24 cellular contexts compared by ENCODE assay signal in genomic region chr7:115689941-115690340, GRCh38.
"Had no signal": no experiment of that assay in that cellular context is flagged by ENCODE, and none has a peak within 500 bp of the region (broad histone marks: within the 10 kb centered on the region; RNA-seq: fewer than 3 reads in every experiment).

No MANE protein-coding gene starts in this region.

- ATAC-seq: effector memory CD8-positive, alpha-beta T cell; esophagus mucosa; foreskin keratinocyte; left lobe of liver; lower lobe of right lung; right cardiac atrium; stimulated activated effector memory CD8-positive, alpha-beta T cell treated with anti-CD3 and anti-CD28 coated beads, Interleukin-12 subunit alpha, Interleukin-12 subunit beta, amount 100 ng/mL, for 72 hours had no signal

- H3K4me1 ChIP-seq: foreskin keratinocyte, lower lobe of right lung, parathyroid adenoma, stomach, suprapubic skin, tibial nerve had no signal

- H3K27me3 ChIP-seq: hepatocyte, stomach, suprapubic skin, tibial nerve had no signal

- DNase-seq: activated B cell treated with CpG ODN at 0.5 μM for 24 hours; activated CD4-positive, alpha-beta memory T cell treated with anti-CD3 and anti-CD28 coated beads for 36 hours; activated CD4-positive, alpha-beta T cell treated with anti-CD3 and anti-CD28 coated beads for 48 hours; activated effector memory CD4-positive, alpha-beta T cell treated with anti-CD3 and anti-CD28 coated beads, Interleukin-2, amount 50 U/mL, for 16 hours; activated naive CD4-positive, alpha-beta T cell treated with anti-CD3 and anti-CD28 coated beads, Interleukin-2, amount 10 ng/mL, durations not matched to agents 7 days and 5 days; caudate nucleus; dorsolateral prefrontal cortex; effector memory CD8-positive, alpha-beta T cell; foreskin keratinocyte; immature natural killer cell; lower lobe of right lung; naive B cell; nucleus accumbens; right cardiac atrium; stimulated activated CD4-positive, alpha-beta T cell treated with anti-CD3 and anti-CD28 coated beads, Interleukin-2, amount 100 ng/mL, for 24 hours; stomach; T1000 had no signal

- H3K36me3 ChIP-seq: lower lobe of right lung, stomach, suprapubic skin, tibial nerve had no signal

- H3K27ac ChIP-seq: dorsolateral prefrontal cortex, foreskin keratinocyte, hepatocyte, lower lobe of right lung, parathyroid adenoma, stomach, suprapubic skin, tibial nerve had no signal

- H3K9me3 ChIP-seq: lower lobe of right lung, stomach, suprapubic skin, tibial nerve had no signal

- H3K4me3 ChIP-seq: dorsolateral prefrontal cortex, hepatocyte, lower lobe of right lung, stomach, suprapubic skin, tibial nerve had no signal
